Comparison of ENCODE assay signal across 1 cellular context in genomic region chr2:151878655-151879563, GRCh38.
TF ChIP-seq lines count a peak whose summit lies in the region.

No MANE protein-coding gene starts in this region.

TF ChIP-seq in SK-N-SH treated with all-trans-retinoic acid at 6 μM for 48 hours, 23 proteins besides CTCF, POLR2A, EP300 and RAD21 (continued from another document):
- TF ChIP-seq POU6F1 (CRISPR knock-in tag; IDR thresholded peaks at IDR 0.05; ENCODE audit: borderline replicate concordance, low read depth), result 0 out of 2 replicates have a peak, but pooled peaks have one; percentile 27
- no peak for TF ChIP-seq ZNF8 (CRISPR knock-in tag; IDR thresholded peaks at IDR 0.05)
- TF ChIP-seq TOX (CRISPR knock-in tag; IDR thresholded peaks at IDR 0.05; ENCODE audit: borderline replicate concordance), result no peak
- no peak for TF ChIP-seq PATZ1 (CRISPR knock-in tag; IDR thresholded peaks at IDR 0.05; ENCODE audit: borderline replicate concordance)
- TF ChIP-seq ESRRG (CRISPR knock-in tag; IDR thresholded peaks at IDR 0.05), result no peak
- no peak for TF ChIP-seq ZNF70 (CRISPR knock-in tag; IDR thresholded peaks at IDR 0.05)
- TF ChIP-seq ISL1 (CRISPR knock-in tag; IDR thresholded peaks at IDR 0.05), result peak; percentile 69
- TF ChIP-seq ZFP3 (CRISPR knock-in tag; IDR thresholded peaks at IDR 0.05), result 0 out of 2 replicates have a peak, but pooled peaks have one; percentile 24
